Comparison of ENCODE assay signal across 27 cellular contexts in genomic region chr3:134562055-134562454, GRCh38.
"Had no signal": no experiment of that assay in that cellular context is flagged by ENCODE, and none has a peak within 500 bp of the region (broad histone marks: within the 10 kb centered on the region; RNA-seq: fewer than 3 reads in every experiment).

No MANE protein-coding gene starts in this region.

- H3K27me3 Mint-ChIP-seq: naive thymus-derived CD8-positive, alpha-beta T cell; progenitor cell of endocrine pancreas; stimulated activated naive B cell treated with anti-CD40 and anti-IgM and Interleukin-4, amounts not matched to agents 10 μg/mL and 1 μg/mL and 100 μg/mL, for 72 hours had no signal

- ATAC-seq: left cardiac atrium; left lobe of liver; left ventricle myocardium superior; lower lobe of right lung; naive thymus-derived CD8-positive, alpha-beta T cell; right lobe of liver; stimulated activated naive B cell treated with anti-CD40 and anti-IgM and Interleukin-4, amounts not matched to agents 10 μg/mL and 1 μg/mL and 100 μg/mL, for 72 hours; stimulated activated naive CD8-positive, alpha-beta T cell treated with anti-CD3 and anti-CD28 coated beads, Interleukin-15, Interleukin-2, amounts not matched to agents 100 U/mL and 50 U/mL, for 24 hours; upper lobe of right lung had no signal

- H3K4me1 Mint-ChIP-seq: nephron; neural progenitor cell; stimulated activated naive B cell treated with anti-CD40 and anti-IgM and Interleukin-4, amounts not matched to agents 10 μg/mL and 1 μg/mL and 100 μg/mL, for 72 hours had no signal

- H3K4me2 ChIP-seq: neural progenitor cell, smooth muscle cell had no signal

- H3K4me1 ChIP-seq: lower lobe of right lung, neural progenitor cell, right atrium auricular region, right lobe of liver, stomach, transverse colon, upper lobe of right lung had no signal

- H2AFZ ChIP-seq: neural progenitor cell had no signal

- H3K4me3 ChIP-seq: lower lobe of right lung, neural progenitor cell, ovary, right atrium auricular region, right lobe of liver, smooth muscle cell, stomach, testis, thyroid gland, transverse colon, upper lobe of right lung had no signal

- H3K4me3 Mint-ChIP-seq: naive thymus-derived CD8-positive, alpha-beta T cell; nephron; neural progenitor cell; stimulated activated naive B cell treated with anti-CD40 and anti-IgM and Interleukin-4, amounts not matched to agents 10 μg/mL and 1 μg/mL and 100 μg/mL, for 72 hours had no signal

- H3K27ac Mint-ChIP-seq: nephron; neural progenitor cell; progenitor cell of endocrine pancreas; stimulated activated naive B cell treated with anti-CD40 and anti-IgM and Interleukin-4, amounts not matched to agents 10 μg/mL and 1 μg/mL and 100 μg/mL, for 72 hours had no signal

- H3K27me3 ChIP-seq: neural progenitor cell, ovary, right atrium auricular region, right lobe of liver, stomach, testis, thyroid gland, transverse colon, upper lobe of right lung had no signal

- DNase-seq: hippocampal formation; kidney glomerular epithelial cell; left cardiac atrium; left ventricle myocardium superior; lower lobe of right lung; mammary epithelial cell; mesenchymal stem cell; naive thymus-derived CD8-positive, alpha-beta T cell; ovary; right lobe of liver; stimulated activated CD4-positive, alpha-beta T cell treated with anti-CD3 and anti-CD28 coated beads, Interleukin-1b, Interleukin-23, amount 100 ng/mL, for 48 hours; stimulated activated CD4-positive, alpha-beta T cell treated with anti-CD3 and anti-CD28 coated beads, Interleukin-2, amount 100 ng/mL, for 48 hours; stimulated activated CD4-positive, alpha-beta T cell treated with anti-CD3 and anti-CD28 coated beads, Interleukin-4, amount 100 ng/mL, for 4 hours; stimulated activated CD8-positive, alpha-beta memory T cell treated with anti-CD3 and anti-CD28 coated beads, Interleukin-4, amount 100 ng/mL, for 48 hours; stimulated activated naive B cell treated with anti-CD40 and anti-IgM and Interleukin-4, amounts not matched to agents 10 μg/mL and 1 μg/mL and 100 μg/mL, for 72 hours; stimulated activated naive CD8-positive, alpha-beta T cell treated with anti-CD3 and anti-CD28 coated beads, Interleukin-15, Interleukin-2, amounts not matched to agents 100 U/mL and 50 U/mL, for 24 hours; stomach; testis; thyroid gland; transverse colon; upper lobe of right lung had no signal

- H3K27ac ChIP-seq: lower lobe of right lung, neural progenitor cell, ovary, right atrium auricular region, right lobe of liver, stomach, testis, thyroid gland, transverse colon, upper lobe of right lung had no signal

- H3K36me3 ChIP-seq: ovary had no signal

- H3K9ac ChIP-seq: neural progenitor cell had no signal

- H3K9me3 ChIP-seq: lower lobe of right lung, ovary, right atrium auricular region, right lobe of liver, stomach, testis, thyroid gland, transverse colon, upper lobe of right lung had no signal

- H3K9me3 Mint-ChIP-seq: naive thymus-derived CD8-positive, alpha-beta T cell; nephron; neural progenitor cell had no signal
